ENCODE assay signal across 8 cellular contexts in the genomic region with DNA sequence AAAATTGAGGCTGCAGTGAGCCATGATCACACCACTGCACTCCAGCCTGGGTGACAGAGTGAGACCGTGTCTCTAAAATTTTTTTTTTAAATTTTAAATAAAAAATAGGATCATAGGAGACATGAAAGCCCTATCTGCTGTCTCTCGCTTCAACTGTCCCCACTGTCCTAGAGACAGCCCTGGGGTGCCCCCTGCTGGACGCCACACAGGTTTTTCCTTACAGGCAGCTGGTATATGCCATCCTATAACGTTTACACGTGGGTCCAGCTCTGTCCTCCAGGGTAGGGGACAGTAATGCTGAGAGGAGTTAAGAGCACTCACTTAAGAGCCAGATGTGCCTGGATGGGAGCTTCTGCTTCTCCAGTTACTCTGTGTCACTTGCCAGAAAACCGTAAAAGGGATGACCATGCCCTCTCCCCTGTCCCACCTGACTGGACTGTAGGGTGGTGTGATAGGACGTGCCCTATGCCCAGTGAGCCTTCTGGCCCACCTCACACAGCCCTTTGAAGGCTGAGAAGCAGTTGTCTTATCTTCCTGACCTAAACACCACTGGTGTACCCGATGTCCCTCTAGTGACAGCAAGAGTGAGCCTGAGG. TPM values are rescaled to one million over a fixed set of nuclear protein-coding genes. Genes with fewer than 3 reads are reported as not detected.
A peak's percentile ranks its signal among the peaks of the same experiment; 100 is the strongest.
DNase-seq lines count a peak whose midpoint lies in the region; ATAC-seq, FAIRE-seq and TF ChIP-seq lines count a peak whose summit lies in the region.

No MANE protein-coding gene starts in this region.

- POLR2A ChIA-PET in AG04450 (lab: Yijun Ruan, JAX): interaction anchor here (0.6 kb wide), 1 partner anchor 11 kb away, joined by 4 read pairs; no protein-coding TSS in a partner anchor

- no peak overlapping the region for H3K9ac ChIP-seq in colonic mucosa (ENCODE audit: low read depth in 2 of 2, low read length in 2 of 2)

- H3K27ac ChIP-seq in AG04450 (ENCODE audit: low read depth, low read length) (no peak overlapping the region), colonic mucosa (no peak overlapping the region), lower lobe of right lung (no peak overlapping the region)

- intact Hi-C loops in colonic mucosa (cut with DNase I): no loop called here
- intact Hi-C loops in lower lobe of right lung (cut with DNase I): loop anchor here (10.0 kb wide), 1 partner anchor 401 kb away; no protein-coding TSS in a partner anchor

- peak in 1 of 2 donors; percentile 42 for ATAC-seq in lower lobe of right lung

- H3K4me1 ChIP-seq in colonic mucosa (peaks cover 8% of the 10 kb centered on the region), lower lobe of right lung (peaks cover 26% of the 10 kb centered on the region)

- no peak for TF ChIP-seq POLR2A in H54 (IDR thresholded peaks at IDR 0.05; ENCODE audit: low read depth, low read length)

- no peaks in the 10 kb centered on the region for H3K36me3 ChIP-seq in colonic mucosa
- no peaks in the 10 kb centered on the region for H3K36me3 ChIP-seq in lower lobe of right lung

- H3K4me3 ChIP-seq in AG04450 (ENCODE audit: low read depth, low read length): no peak overlapping the region
- H3K4me3 ChIP-seq in colonic mucosa: no peak overlapping the region
- H3K4me3 ChIP-seq in lower lobe of right lung: no peak overlapping the region

- DNase-seq in AG04450 (ENCODE audit: low read depth, low spot score) (peak; percentile 23), H54 (ENCODE audit: insufficient read length, low spot score) (peak; percentile 62), NCI-H524 (lab: John Stamatoyannopoulos, UW) (peak; percentile 75 to 81), colonic mucosa (peak; percentile 84), lower lobe of right lung (peak; percentile 85), OCI-M2 (lab: John Stamatoyannopoulos, UW; ENCODE audit: unreplicated experiment) (no peak)
- peak; percentile 90 for DNase-seq in activated CD4-positive, alpha-beta T cell treated with anti-CD3 and anti-CD28 coated beads for 48 hours
- DNase-seq in stimulated activated CD8-positive, alpha-beta memory T cell treated with anti-CD3 and anti-CD28 coated beads, Interleukin-12 subunit alpha, Interleukin-12 subunit beta, amount 100 ng/mL, for 4 hours (ENCODE audit: low read depth): peak; percentile 47

- TF ChIP-seq CTCF in AG04450 (IDR thresholded peaks at IDR 0.05; ENCODE audit: low read depth, low read length) (peak; percentile 80), colonic mucosa (IDR thresholded peaks at IDR 0.05) (peak; percentile 74), lower lobe of right lung (IDR thresholded peaks at IDR 0.05) (peak; percentile 81)

- peak; percentile 66 for FAIRE-seq in H54 (lab: Jason Lieb, UNC)

- CTCF ChIA-PET in AG04450 (lab: Charles Lee): interaction anchor here (0.6 to 10.6 kb wide), 23 partner anchors 8 to 608 kb away, joined by 3 to 283 read pairs (median 3); partner anchors contain the start of genes FBXO6 and MTOR

- H3K27me3 ChIP-seq in AG04450 (ENCODE audit: control insufficient read depth, insufficient read depth, low read length) (peaks cover 25% of the 10 kb centered on the region), colonic mucosa (no peaks in the 10 kb centered on the region), lower lobe of right lung (ENCODE audit: low read depth) (peaks cover 25% of the 10 kb centered on the region)

- no peaks in the 10 kb centered on the region; the same call in 1 of the 2 replicates for H3K9me3 ChIP-seq in AG04450 (ENCODE audit: control insufficient read depth, insufficient read depth, low read length)
- H3K9me3 ChIP-seq in colonic mucosa: no peaks in the 10 kb centered on the region
- no peaks in the 10 kb centered on the region for H3K9me3 ChIP-seq in lower lobe of right lung

RNA-seq across cellular contexts. Expression of gene FBXO2, which starts 8.5 kb away (rescaled TPM):
- 1.3 and 1.5 TPM in 2 replicates for polyA plus RNA-seq in AG04450 (2011; rRNA removed)
- 0.39 and 1.0 TPM in 2 replicates for polyA minus RNA-seq in AG04450 (2011; rRNA and poly(A)+ RNA removed)
- total RNA-seq in colonic mucosa: 1 to 10 TPM; 1.2 TPM
- 13.4 TPM for total RNA-seq in lower lobe of right lung

RNA-seq across cellular contexts. Expression of gene FBXO44, which starts 8.9 kb away (rescaled TPM):
- 12.3 and 14.8 TPM in 2 replicates for polyA plus RNA-seq in AG04450 (2011; rRNA removed)
- 9.8 and 12.7 TPM in 2 replicates for polyA minus RNA-seq in AG04450 (2011; rRNA and poly(A)+ RNA removed)
- total RNA-seq in colonic mucosa (1 to 10 TPM; 5.3 to 7.5 TPM), lower lobe of right lung (18.4 TPM)

RNA-seq across cellular contexts. Expression of gene FBXO6, which starts 18.2 kb away (rescaled TPM):
- polyA plus RNA-seq in AG04450 (2011; rRNA removed): 6.9 and 8.0 TPM in 2 replicates
- 4.1 and 6.7 TPM in 2 replicates for polyA minus RNA-seq in AG04450 (2011; rRNA and poly(A)+ RNA removed)
- 10 to 100 TPM in 1 of 2 donors, 1 to 10 TPM in 1; 9.2 to 12.4 TPM for total RNA-seq in colonic mucosa
- 21.2 TPM for total RNA-seq in lower lobe of right lung

RNA-seq across cellular contexts. Expression of gene MAD2L2, which starts 35.2 kb away (rescaled TPM):
- polyA plus RNA-seq in AG04450 (2011; rRNA removed): 34.9 and 41.7 TPM in 2 replicates
- 29.8 and 39.7 TPM in 2 replicates for polyA minus RNA-seq in AG04450 (2011; rRNA and poly(A)+ RNA removed)
- 10 to 100 TPM in 1 of 2 donors, 1 to 10 TPM in 1; 8.5 to 12.4 TPM for total RNA-seq in colonic mucosa
- total RNA-seq in lower lobe of right lung: 20.8 TPM

RNA-seq across cellular contexts. Expression of gene DRAXIN, which starts 45.7 kb away (rescaled TPM):
- polyA plus RNA-seq in AG04450 (2011; rRNA removed): 0.04 and 0.05 TPM in 2 replicates
- 0.04 and 0.05 TPM in 2 replicates for polyA minus RNA-seq in AG04450 (2011; rRNA and poly(A)+ RNA removed)
- under 1 TPM; 0.05 TPM for total RNA-seq in colonic mucosa
- 0.24 TPM for total RNA-seq in lower lobe of right lung
